ENCODE assay signal across 1 cellular context in genomic region chr11:133918606-133919260, GRCh38.
TF ChIP-seq lines count a peak whose summit lies in the region.

No MANE protein-coding gene starts in this region.

TF ChIP-seq in H1, 55 proteins besides CTCF, POLR2A, EP300 and RAD21:
- no peak for TF ChIP-seq EZH2 (IDR thresholded peaks at IDR 0.05; ENCODE audit: low read depth, low read length, severe bottlenecking)
- TF ChIP-seq ASH2L (IDR thresholded peaks at IDR 0.05; ENCODE audit: low read length), result peak; percentile 42
TF ChIP-seq in H1: peak in this region for 1.
